ENCODE assay signal across 21 cellular contexts in the genomic region with DNA sequence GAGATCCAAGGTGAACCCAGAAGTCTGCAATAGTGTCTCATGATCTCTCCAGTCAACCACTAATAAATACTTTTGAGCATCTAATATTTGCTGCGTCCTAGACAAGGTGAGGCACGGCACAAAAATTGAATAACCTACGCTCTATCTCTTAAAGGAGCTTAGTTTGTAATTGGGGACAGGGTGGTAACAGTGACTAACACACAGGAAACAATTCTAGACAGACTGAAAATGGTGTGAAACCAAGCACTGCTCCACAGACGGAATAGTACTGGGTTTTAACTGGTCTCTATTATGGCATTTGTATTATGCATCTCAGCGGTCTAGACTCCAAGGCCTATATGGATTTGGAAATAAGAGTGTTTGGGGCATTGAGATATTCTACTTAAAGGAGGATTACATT.
DNase-seq lines count a peak whose midpoint lies in the region; ATAC-seq and TF ChIP-seq lines count a peak whose summit lies in the region.
"Had no signal": no experiment of that assay in that cellular context is flagged by ENCODE, and none has a peak within 500 bp of the region (broad histone marks: within the 10 kb centered on the region; RNA-seq: fewer than 3 reads in every experiment).

No MANE protein-coding gene starts in this region.

- peaks cover 56% of the 10 kb centered on the region for H3K4me1 ChIP-seq in left ventricle myocardium inferior

- peaks cover 28% of the 10 kb centered on the region in 2 donors for H3K4me1 Mint-ChIP-seq in natural killer cell
- H3K4me1 Mint-ChIP-seq: B cell; CD4-positive, CD25-positive, alpha-beta regulatory T cell had no signal

- DNase-seq in NK-92 treated with Interleukin-12 subunit alpha and Interleukin-12 subunit beta, amount 100 ng/mL, for 24 hours (lab: John Stamatoyannopoulos, UW), result peak; percentile 3
- DNase-seq in NK-92 (lab: John Stamatoyannopoulos, UW; ENCODE audit: unreplicated experiment) (no peak), left ventricle myocardium inferior (no peak), left ventricle myocardium superior (no peak), natural killer cell (no peak), H7 (no peak), epidermal melanocyte (ENCODE audit: insufficient read length, low spot score) (no peak)
- DNase-seq: CD4-positive, CD25-positive, alpha-beta regulatory T cell; DMS79; KG1; NCI-H1436; NCI-H2029; NCI-H2171; NCI-H446; NCI-H69; PC-3 had no signal

- TF ChIP-seq CTCF in left ventricle myocardium inferior (IDR thresholded peaks at IDR 0.05; ENCODE audit: borderline replicate concordance), result no peak
- TF ChIP-seq CTCF in natural killer cell (IDR thresholded peaks at IDR 0.05), result no peak

- H3K36me3 ChIP-seq in left ventricle myocardium inferior (peaks cover 4% of the 10 kb centered on the region), H7 (replicated peaks; ENCODE audit: control insufficient read depth, insufficient read depth, low read length) (no peaks in the 10 kb centered on the region)
- H3K36me3 ChIP-seq: HAP-1 had no signal

- H3K36me3 Mint-ChIP-seq in natural killer cell, result no peaks in the 10 kb centered on the region
- H3K36me3 Mint-ChIP-seq: CD4-positive, CD25-positive, alpha-beta regulatory T cell had no signal

- peak overlapping the region; percentile 2 for H3K27ac ChIP-seq in left ventricle myocardium inferior (replicated peaks)
- H3K27ac ChIP-seq: 22Rv1 had no signal

- peak overlapping the region; percentile 36 for H3K4me3 Mint-ChIP-seq in natural killer cell
- H3K4me3 Mint-ChIP-seq: B cell; CD4-positive, CD25-positive, alpha-beta regulatory T cell had no signal

- no peaks in the 10 kb centered on the region for H3K9me3 ChIP-seq in left ventricle myocardium inferior (replicated peaks)
- H3K9me3 ChIP-seq: HAP-1 had no signal

- H3K27me3 ChIP-seq in left ventricle myocardium inferior (ENCODE audit: low read depth) (no peaks in the 10 kb centered on the region), H7 (ENCODE audit: control insufficient read depth, insufficient read depth, low read length) (no peaks in the 10 kb centered on the region)

- intact Hi-C loops in left ventricle myocardium inferior (cut with micrococcal nuclease) (no loop called here), left ventricle myocardium superior (cut with micrococcal nuclease) (no loop called here), natural killer cell (cut with micrococcal nuclease) (no loop called here)

- ATAC-seq in left ventricle myocardium superior (no peak), natural killer cell (peak; percentile 95 to 99 (median 95)), GM19035 (IDR thresholded peaks at IDR 0.05; ENCODE audit: unreplicated experiment) (no peak)
- ATAC-seq: HepG2, PC-3 had no signal

- H3K27me3 Mint-ChIP-seq in natural killer cell (ENCODE audit: low read depth in 2 of 2), result peaks cover 28 to 51% of the 10 kb centered on the region in 2 donors

- no peaks in the 10 kb centered on the region for H3K9me3 Mint-ChIP-seq in natural killer cell

- H3K4me3 ChIP-seq in left ventricle myocardium inferior, result no peak overlapping the region
- no peak overlapping the region for H3K4me3 ChIP-seq in H7 (ENCODE audit: insufficient read depth, low read depth, low read length)
- H3K4me3 ChIP-seq: HAP-1 had no signal

- H3K27ac Mint-ChIP-seq in natural killer cell, result peak overlapping the region in 1 of 2 donors; percentile 21
- H3K27ac Mint-ChIP-seq: B cell; CD4-positive, CD25-positive, alpha-beta regulatory T cell had no signal

Comparison
In these comparisons a context has a peak if more than half of its experiments do, and no peak if none do; other contexts are left out.
1. ATAC-seq: peak in natural killer cell (3 of 3); none in left ventricle myocardium superior (single experiment) and GM19035 (single experiment).